ENCODE assay signal across 10 cellular contexts in the genomic region with DNA sequence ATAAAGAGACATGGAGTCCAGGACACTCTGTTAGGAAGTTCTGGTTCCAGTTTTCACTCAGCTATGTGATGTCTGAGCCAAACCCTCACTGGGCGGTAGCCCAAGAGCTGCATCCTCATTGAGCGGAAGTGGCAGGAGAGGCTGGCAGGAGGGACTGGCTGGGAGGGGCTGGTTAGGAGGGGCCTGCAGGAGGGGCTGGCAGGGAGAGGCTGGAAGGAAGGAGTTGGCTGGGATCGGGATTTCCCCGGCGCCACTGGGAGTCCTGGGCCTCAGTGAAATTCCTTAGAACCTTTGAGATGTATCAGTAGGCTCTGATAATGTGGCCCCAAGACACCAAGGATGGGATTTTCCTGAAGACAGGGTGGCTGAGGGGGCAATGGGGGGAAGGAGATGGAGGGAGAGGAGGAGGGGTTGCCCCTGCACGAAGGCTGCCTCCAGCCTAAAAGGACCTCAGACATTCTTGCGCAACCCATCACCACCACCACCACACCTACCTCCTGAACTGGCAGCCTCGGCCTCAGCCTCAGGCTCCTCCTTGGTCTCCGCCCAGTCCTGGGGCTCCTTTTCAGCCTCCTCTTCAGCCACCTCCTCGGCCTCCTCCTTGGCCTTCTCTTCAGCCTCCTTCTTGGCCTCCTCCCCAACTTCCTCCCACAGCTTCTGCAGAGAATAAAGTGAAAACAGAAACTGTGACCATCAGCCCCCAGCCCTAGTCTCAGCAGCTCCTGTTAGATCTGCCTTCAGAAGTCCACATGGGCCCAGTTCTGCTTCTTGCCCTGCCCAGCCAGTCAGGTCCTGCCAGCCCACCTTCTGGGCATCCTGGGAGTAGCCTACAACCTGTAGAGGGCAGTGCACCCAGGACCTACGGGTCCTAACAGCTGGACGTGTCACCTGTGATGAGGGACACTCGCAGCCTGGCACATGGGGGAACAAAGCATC. TPM values are rescaled to one million over a fixed set of nuclear protein-coding genes. Genes with fewer than 3 reads are reported as not detected.
DNase-seq lines count a peak whose midpoint lies in the region; ATAC-seq and TF ChIP-seq lines count a peak whose summit lies in the region.
"Had no signal": no experiment of that assay in that cellular context is flagged by ENCODE, and none has a peak within 500 bp of the region (broad histone marks: within the 10 kb centered on the region; RNA-seq: fewer than 3 reads in every experiment).

No MANE protein-coding gene starts in this region.

- no peaks in the 10 kb centered on the region for H3K9me3 Mint-ChIP-seq in neural progenitor cell
- no peaks in the 10 kb centered on the region for H3K9me3 Mint-ChIP-seq in CD8-positive, alpha-beta T cell
- H3K9me3 Mint-ChIP-seq in activated T-helper 2 cell treated with anti-CD3 and anti-CD28 coated beads, Interferon-gamma antibody, Interleukin-2, Interleukin-4, amounts not matched to agents 10 μg/mL and 5 μg/mL and 100 μg/mL, durations not matched to agents 14 hours and 24 hours and 36 hours, result no peaks in the 10 kb centered on the region

- H3K4me2 ChIP-seq in neural progenitor cell, result no peak overlapping the region
- H3K4me2 ChIP-seq: KMS-11 had no signal

- no peaks in the 10 kb centered on the region for H3K27me3 Mint-ChIP-seq in neural progenitor cell (ENCODE audit: insufficient read depth, low read depth)
- peaks cover 4% of the 10 kb centered on the region for H3K27me3 Mint-ChIP-seq in CD8-positive, alpha-beta T cell (ENCODE audit: low read depth)
- peaks cover 4% of the 10 kb centered on the region for H3K27me3 Mint-ChIP-seq in activated T-helper 2 cell treated with anti-CD3 and anti-CD28 coated beads, Interferon-gamma antibody, Interleukin-2, Interleukin-4, amounts not matched to agents 10 μg/mL and 5 μg/mL and 100 μg/mL, durations not matched to agents 14 hours and 24 hours and 36 hours (ENCODE audit: low read depth)

- no peaks in the 10 kb centered on the region for H3K27me3 ChIP-seq in neural progenitor cell
- no peaks in the 10 kb centered on the region for H3K27me3 ChIP-seq in CD8-positive, alpha-beta T cell (ENCODE audit: insufficient read depth, low read length)

- ATAC-seq in esophagus mucosa, result peak; percentile 93
- no peak for ATAC-seq in CD8-positive, alpha-beta T cell
- no peak for ATAC-seq in GM18868 (IDR thresholded peaks at IDR 0.05; ENCODE audit: unreplicated experiment)
- ATAC-seq: activated CD8-positive, alpha-beta memory T cell treated with anti-CD3 and anti-CD28 coated beads, Interleukin-2, amount 10 ng/mL, durations not matched to agents 7 days and 5 days had no signal

- H4K20me1 ChIP-seq in neural progenitor cell (ENCODE audit: low read depth), result no peaks in the 10 kb centered on the region

- intact Hi-C loops in CD8-positive, alpha-beta T cell (cut with DNase I, micrococcal nuclease), result no loop called here
- intact Hi-C loops in activated T-helper 2 cell treated with anti-CD3 and anti-CD28 coated beads, Interferon-gamma antibody, Interleukin-2, Interleukin-4, amounts not matched to agents 10 μg/mL and 5 μg/mL and 100 μg/mL, durations not matched to agents 14 hours and 24 hours and 36 hours (cut with micrococcal nuclease), result no loop called here

- no peaks in the 10 kb centered on the region for H3K4me1 ChIP-seq in neural progenitor cell
- no peaks in the 10 kb centered on the region for H3K4me1 ChIP-seq in CD8-positive, alpha-beta T cell (ENCODE audit: insufficient read depth, low read length)

- peak overlapping the region; percentile 53 for H3K27ac Mint-ChIP-seq in neural progenitor cell
- H3K27ac Mint-ChIP-seq in CD8-positive, alpha-beta T cell, result no peak overlapping the region
- no peak overlapping the region for H3K27ac Mint-ChIP-seq in activated T-helper 2 cell treated with anti-CD3 and anti-CD28 coated beads, Interferon-gamma antibody, Interleukin-2, Interleukin-4, amounts not matched to agents 10 μg/mL and 5 μg/mL and 100 μg/mL, durations not matched to agents 14 hours and 24 hours and 36 hours
- H3K27ac Mint-ChIP-seq: activated CD8-positive, alpha-beta memory T cell treated with anti-CD3 and anti-CD28 coated beads, Interleukin-2, amount 10 ng/mL, durations not matched to agents 7 days and 5 days had no signal

- DNase-seq in Caki2 (ENCODE audit: low read depth) (peak; percentile 93), NCI-H446 treated with DMSO at 0.1 percent for 48 hours (lab: John Stamatoyannopoulos, UW) (peak; percentile 61), neural progenitor cell (ENCODE audit: low spot score) (no peak)
- no peak for DNase-seq in activated naive CD4-positive, alpha-beta T cell treated with anti-CD3 and anti-CD28 coated beads, Interleukin-2, amount 50 U/mL, for 16 hours
- no peak for DNase-seq in CD8-positive, alpha-beta T cell
- DNase-seq in activated T-helper 2 cell treated with anti-CD3 and anti-CD28 coated beads, Interferon-gamma antibody, Interleukin-2, Interleukin-4, amounts not matched to agents 10 μg/mL and 5 μg/mL and 100 μg/mL, durations not matched to agents 14 hours and 24 hours and 36 hours (ENCODE audit: low spot score), result no peak
- DNase-seq: activated CD8-positive, alpha-beta memory T cell treated with anti-CD3 and anti-CD28 coated beads, Interleukin-2, amount 10 ng/mL, durations not matched to agents 7 days and 5 days had no signal

- no peak overlapping the region for H3K4me3 Mint-ChIP-seq in neural progenitor cell
- no peak overlapping the region for H3K4me3 Mint-ChIP-seq in CD8-positive, alpha-beta T cell
- H3K4me3 Mint-ChIP-seq in activated T-helper 2 cell treated with anti-CD3 and anti-CD28 coated beads, Interferon-gamma antibody, Interleukin-2, Interleukin-4, amounts not matched to agents 10 μg/mL and 5 μg/mL and 100 μg/mL, durations not matched to agents 14 hours and 24 hours and 36 hours (ENCODE audit: low read depth), result no peak overlapping the region
- H3K4me3 Mint-ChIP-seq: activated CD8-positive, alpha-beta memory T cell treated with anti-CD3 and anti-CD28 coated beads, Interleukin-2, amount 10 ng/mL, durations not matched to agents 7 days and 5 days had no signal

- H3K36me3 Mint-ChIP-seq in neural progenitor cell, result no peaks in the 10 kb centered on the region
- no peaks in the 10 kb centered on the region for H3K36me3 Mint-ChIP-seq in CD8-positive, alpha-beta T cell
- H3K36me3 Mint-ChIP-seq in activated T-helper 2 cell treated with anti-CD3 and anti-CD28 coated beads, Interferon-gamma antibody, Interleukin-2, Interleukin-4, amounts not matched to agents 10 μg/mL and 5 μg/mL and 100 μg/mL, durations not matched to agents 14 hours and 24 hours and 36 hours (ENCODE audit: low read depth), result no peaks in the 10 kb centered on the region
- H3K36me3 Mint-ChIP-seq: activated CD8-positive, alpha-beta memory T cell treated with anti-CD3 and anti-CD28 coated beads, Interleukin-2, amount 10 ng/mL, durations not matched to agents 7 days and 5 days had no signal

- CTCF ChIA-PET in CD8-positive, alpha-beta T cell (lab: Charles Lee), result no interaction called here

- in situ Hi-C loops in Caki2 (cut with HindIII; ENCODE audit: low pct_unique_long_range_greater_than_20kb, low sequenced_read_pairs), result no loop called here

- H2AFZ ChIP-seq in neural progenitor cell (replicated peaks), result peak overlapping the region; percentile 24

- no peaks in the 10 kb centered on the region for H3K79me2 ChIP-seq in neural progenitor cell (ENCODE audit: low read depth)

- peak; percentile 31 for TF ChIP-seq CTCF in neural progenitor cell (IDR thresholded peaks at IDR 0.05)
- no peak for TF ChIP-seq CTCF in CD8-positive, alpha-beta T cell (IDR thresholded peaks at IDR 0.05)

- no peak overlapping the region for H3K4me3 ChIP-seq in neural progenitor cell
- H3K4me3 ChIP-seq in CD8-positive, alpha-beta T cell (ENCODE audit: low read depth, low read length), result no peak overlapping the region

- POLR2A ChIA-PET in CD8-positive, alpha-beta T cell (lab: Charles Lee), result no interaction called here

- H3F3A ChIP-seq in neural progenitor cell (ENCODE audit: low read depth), result no peaks in the 10 kb centered on the region

- H3K9ac ChIP-seq in neural progenitor cell, result no peak overlapping the region
- H3K9ac ChIP-seq: KMS-11 had no signal

- H3K9me3 ChIP-seq in neural progenitor cell (ENCODE audit: low read depth), result no peaks in the 10 kb centered on the region
- H3K9me3 ChIP-seq in CD8-positive, alpha-beta T cell (ENCODE audit: low read length), result no peaks in the 10 kb centered on the region

- no peak overlapping the region for H3K27ac ChIP-seq in neural progenitor cell
- H3K27ac ChIP-seq in CD8-positive, alpha-beta T cell (ENCODE audit: low read depth, low read length), result no peak overlapping the region
- H3K27ac ChIP-seq: KMS-11 had no signal

- no peaks in the 10 kb centered on the region for H3K36me3 ChIP-seq in neural progenitor cell
- no peaks in the 10 kb centered on the region for H3K36me3 ChIP-seq in CD8-positive, alpha-beta T cell (ENCODE audit: insufficient read depth, low read length)

- H3K4me1 Mint-ChIP-seq in neural progenitor cell, result no peaks in the 10 kb centered on the region
- H3K4me1 Mint-ChIP-seq in CD8-positive, alpha-beta T cell (ENCODE audit: low read depth), result no peaks in the 10 kb centered on the region
- no peaks in the 10 kb centered on the region for H3K4me1 Mint-ChIP-seq in activated T-helper 2 cell treated with anti-CD3 and anti-CD28 coated beads, Interferon-gamma antibody, Interleukin-2, Interleukin-4, amounts not matched to agents 10 μg/mL and 5 μg/mL and 100 μg/mL, durations not matched to agents 14 hours and 24 hours and 36 hours (ENCODE audit: low read depth)
- H3K4me1 Mint-ChIP-seq: activated CD8-positive, alpha-beta memory T cell treated with anti-CD3 and anti-CD28 coated beads, Interleukin-2, amount 10 ng/mL, durations not matched to agents 7 days and 5 days had no signal

RNA-seq across cellular contexts. Expression of a gene that starts 31.7 kb away (rescaled TPM):
- total RNA-seq in Caki2 (2014; rRNA removed; shearing (Covaris generic); ENCODE audit: low replicate concordance), result 0.20 TPM in 1 of 2 replicates, not detected in the other
- total RNA-seq in esophagus mucosa (0.32 TPM), neural progenitor cell (ENCODE audit: low replicate concordance) (not detected in 2 replicates)
- total RNA-seq in CD8-positive, alpha-beta T cell, result not detected
- total RNA-seq in activated T-helper 2 cell treated with anti-CD3 and anti-CD28 coated beads, Interferon-gamma antibody, Interleukin-2, Interleukin-4, amounts not matched to agents 10 μg/mL and 5 μg/mL and 100 μg/mL, durations not matched to agents 14 hours and 24 hours and 36 hours, result not detected in 2 replicates
- total RNA-seq: activated CD8-positive, alpha-beta memory T cell treated with anti-CD3 and anti-CD28 coated beads, Interleukin-2, amount 10 ng/mL, durations not matched to agents 7 days and 5 days had no signal

Comparison
In these comparisons a context has a peak if more than half of its experiments do, and no peak if none do; other contexts are left out.
1. DNase-seq: peak in Caki2 (single experiment) and NCI-H446 treated with DMSO at 0.1 percent for 48 hours (single experiment); none in neural progenitor cell (single experiment), activated naive CD4-positive, alpha-beta T cell treated with anti-CD3 and anti-CD28 coated beads, Interleukin-2, amount 50 U/mL, for 16 hours (single experiment), CD8-positive, alpha-beta T cell (0 of 7) and activated T-helper 2 cell treated with anti-CD3 and anti-CD28 coated beads, Interferon-gamma antibody, Interleukin-2, Interleukin-4, amounts not matched to agents 10 μg/mL and 5 μg/mL and 100 μg/mL, durations not matched to agents 14 hours and 24 hours and 36 hours (single experiment).